Comparison of ENCODE assay signal across 9 cellular contexts in genomic region chr12:46219892-46220655, GRCh38. TPM values are rescaled to one million over a fixed set of nuclear protein-coding genes. Genes with fewer than 3 reads are reported as not detected.
DNase-seq lines count a peak whose midpoint lies in the region; ATAC-seq and TF ChIP-seq lines count a peak whose summit lies in the region.
"Had no signal": no experiment of that assay in that cellular context is flagged by ENCODE, and none has a peak within 500 bp of the region (broad histone marks: within the 10 kb centered on the region; RNA-seq: fewer than 3 reads in every experiment).

No MANE protein-coding gene starts in this region.

- in situ Hi-C loops in Caki2 (cut with HindIII; ENCODE audit: low pct_unique_long_range_greater_than_20kb, low sequenced_read_pairs), result no loop called here

- peaks cover 96% of the 10 kb centered on the region for H3K4me1 Mint-ChIP-seq in activated naive CD4-positive, alpha-beta T cell treated with anti-CD3 and anti-CD28 coated beads for 36 hours (ENCODE audit: low read depth)

- no peak for TF ChIP-seq CTCF in kidney epithelial cell (IDR thresholded peaks at IDR 0.05; ENCODE audit: insufficient read depth, low read length, poor library complexity, severe bottlenecking)

- H3K4me3 ChIP-seq in kidney epithelial cell (ENCODE audit: low read depth, low read length), result no peak overlapping the region

- no peaks in the 10 kb centered on the region for H3K27me3 ChIP-seq in kidney epithelial cell (ENCODE audit: control insufficient read depth, insufficient read depth, low read length)

- H3K36me3 ChIP-seq in kidney epithelial cell (ENCODE audit: control insufficient read depth, insufficient read depth, low read length), result peaks cover 1% of the 10 kb centered on the region

- peak overlapping the region; percentile 100 for H3K27ac Mint-ChIP-seq in activated naive CD4-positive, alpha-beta T cell treated with anti-CD3 and anti-CD28 coated beads for 36 hours

- no peak for ATAC-seq in HG03108 (IDR thresholded peaks at IDR 0.05; ENCODE audit: unreplicated experiment)

- no peaks in the 10 kb centered on the region for H3K9me3 Mint-ChIP-seq in activated naive CD4-positive, alpha-beta T cell treated with anti-CD3 and anti-CD28 coated beads for 36 hours
- H3K9me3 Mint-ChIP-seq: neural crest cell had no signal

- H3K4me3 Mint-ChIP-seq in activated naive CD4-positive, alpha-beta T cell treated with anti-CD3 and anti-CD28 coated beads for 36 hours, result peak overlapping the region; percentile 27
- H3K4me3 Mint-ChIP-seq: neural crest cell had no signal

- no peaks in the 10 kb centered on the region for H3K27me3 Mint-ChIP-seq in activated naive CD4-positive, alpha-beta T cell treated with anti-CD3 and anti-CD28 coated beads for 36 hours (ENCODE audit: low read depth)

- peak; percentile 51 for DNase-seq in Caki2 (ENCODE audit: low read depth)
- peak; percentile 20 for DNase-seq in RPMI8226
- peak; percentile 62 for DNase-seq in activated naive CD4-positive, alpha-beta T cell treated with anti-CD3 and anti-CD28 coated beads for 36 hours
- peak; percentile 71 for DNase-seq in kidney epithelial cell (ENCODE audit: low read depth)
- peak; percentile 77 for DNase-seq in stimulated activated CD8-positive, alpha-beta memory T cell treated with anti-CD3 and anti-CD28 coated beads, Interleukin-4, amount 100 ng/mL, for 48 hours
- DNase-seq in NCI-H82 (lab: John Stamatoyannopoulos, UW), result no peak
- no peak for DNase-seq in SKM-1 (lab: John Stamatoyannopoulos, UW; ENCODE audit: unreplicated experiment)

- intact Hi-C loops in activated naive CD4-positive, alpha-beta T cell treated with anti-CD3 and anti-CD28 coated beads for 36 hours (cut with micrococcal nuclease), result loop anchor here (1.0 to 10.0 kb wide), 12 partner anchors 10 to 1487 kb away; partner anchors contain the start of genes ANO6, ARID2 and RPAP3

- H3K36me3 Mint-ChIP-seq in activated naive CD4-positive, alpha-beta T cell treated with anti-CD3 and anti-CD28 coated beads for 36 hours (ENCODE audit: low read depth), result peaks cover 56% of the 10 kb centered on the region

- CTCF ChIA-PET in activated naive CD4-positive, alpha-beta T cell treated with anti-CD3 and anti-CD28 coated beads for 36 hours (lab: Charles Lee), result no interaction called here

RNA-seq across cellular contexts. Expression of gene SLC38A1, which starts 48.8 kb away (rescaled TPM):
- total RNA-seq in Caki2 (2014; rRNA removed; shearing (Covaris generic); ENCODE audit: low replicate concordance), result 38.4 and 49.4 TPM in 2 replicates
- total RNA-seq in activated naive CD4-positive, alpha-beta T cell treated with anti-CD3 and anti-CD28 coated beads for 36 hours, result 100 to 1,000 TPM; 105 to 110 TPM
- 240 and 245 TPM in 2 replicates for total RNA-seq in kidney epithelial cell

Comparison
In these comparisons a context has a peak if more than half of its experiments do, and no peak if none do; other contexts are left out.
1. DNase-seq: peak in Caki2 (single experiment), RPMI8226 (single experiment), activated naive CD4-positive, alpha-beta T cell treated with anti-CD3 and anti-CD28 coated beads for 36 hours (single experiment), kidney epithelial cell (single experiment) and stimulated activated CD8-positive, alpha-beta memory T cell treated with anti-CD3 and anti-CD28 coated beads, Interleukin-4, amount 100 ng/mL, for 48 hours (single experiment); none in NCI-H82 (single experiment) and SKM-1 (single experiment).